Comparison of ENCODE assay signal across 8 cellular contexts in the genomic region with DNA sequence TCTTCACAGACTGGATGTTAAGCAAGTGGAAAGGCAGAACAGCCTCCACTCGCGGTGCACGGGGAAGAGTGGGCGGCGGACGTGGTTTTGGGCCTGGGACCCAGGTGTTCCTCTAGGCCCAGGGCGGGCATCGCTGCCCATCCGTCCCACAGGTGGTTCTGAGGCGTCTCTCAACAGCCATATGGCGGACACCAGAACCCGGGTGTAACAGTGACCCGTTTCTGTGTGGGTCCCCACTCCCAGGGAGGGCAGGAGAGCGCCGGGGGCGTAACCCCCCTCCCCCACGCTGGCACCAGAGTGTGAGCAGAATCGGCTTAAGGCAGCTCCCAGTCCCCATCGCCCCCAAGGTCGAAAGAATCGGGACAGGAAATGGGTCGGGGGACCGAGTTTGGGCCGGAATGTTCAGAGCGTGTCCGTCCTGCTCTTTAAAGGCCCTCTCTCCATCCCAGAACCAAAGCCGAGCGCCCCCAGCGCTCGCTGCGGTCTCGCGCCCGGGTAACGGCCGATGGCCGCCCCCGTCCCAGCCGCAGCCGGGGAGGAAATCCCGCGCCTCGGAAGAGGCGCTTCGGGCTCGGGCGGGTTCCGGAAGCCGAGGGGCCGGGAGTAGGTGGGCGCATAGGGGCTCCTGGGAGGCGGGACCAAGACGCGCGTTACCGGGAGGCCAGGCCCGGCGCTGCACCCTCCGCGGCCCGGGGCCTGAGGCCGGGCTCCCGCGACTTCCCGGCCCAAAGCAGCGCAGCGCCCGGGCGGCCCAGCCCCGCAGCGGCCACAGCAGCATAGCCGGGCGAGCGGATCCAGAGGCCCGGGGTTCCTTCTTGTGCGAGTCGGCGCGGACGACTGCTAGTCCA. TPM values are rescaled to one million over a fixed set of nuclear protein-coding genes. Genes with fewer than 3 reads are reported as not detected.
DNase-seq lines count a peak whose midpoint lies in the region; ATAC-seq and TF ChIP-seq lines count a peak whose summit lies in the region.

Gene TK2, minus strand, starts transcription at position 839 of the 848 bp plus-strand sequence. Its CDS starts 61 bp downstream, at position 778.

- intact Hi-C loops in testis (cut with DNase I; ENCODE audit: low total_unique reads), result no loop called here

- H3F3A ChIP-seq in SK-N-SH (replicated peaks; ENCODE audit: insufficient read depth), result peaks cover 3% of the 10 kb centered on the region

- H3K36me3 ChIP-seq in SK-N-SH (replicated peaks in 1 of 2; ENCODE audit: control insufficient read depth in 1 of 2, insufficient read depth in 2 of 2, low read length in 1 of 2) (peaks cover 0 to 5% of the 10 kb centered on the region in 2 experiments), neutrophil (no peaks in the 10 kb centered on the region), testis (ENCODE audit: low read depth, missing control alignments) (no peaks in the 10 kb centered on the region)

- H3K27ac ChIP-seq in SK-N-SH (ENCODE audit: low read depth in 2 of 2, low read length in 1 of 2), result peak within 1 kb of the TSS; percentile 66 to 86
- H3K27ac ChIP-seq in neutrophil, result peak within 1 kb of the TSS; percentile 98
- H3K27ac ChIP-seq in testis, result peak within 1 kb of the TSS; percentile 93 to 98

- peak within 1 kb of the TSS; percentile 75 for H2AFZ ChIP-seq in SK-N-SH (ENCODE audit: low read depth)

- H3K4me3 Mint-ChIP-seq in activated naive CD8-positive, alpha-beta T cell treated with anti-CD3 and anti-CD28 coated beads for 36 hours, result peak within 1 kb of the TSS; percentile 96

- peak; percentile 47 for TF ChIP-seq CTCF in SK-N-SH (IDR thresholded peaks at IDR 0.05)
- peak; percentile 42 for TF ChIP-seq CTCF in neutrophil (IDR thresholded peaks at IDR 0.05)
- TF ChIP-seq CTCF in testis (IDR thresholded peaks at IDR 0.05), result no peak

- H3K27me3 ChIP-seq in SK-N-SH (ENCODE audit: insufficient read depth) (no peaks in the 10 kb centered on the region), neutrophil (no peaks in the 10 kb centered on the region), testis (no peaks in the 10 kb centered on the region)

- CTCF ChIA-PET in SK-N-SH (lab: Yijun Ruan, JAX), result interaction anchor here (2.6 kb wide), 1 partner anchor 13 kb away, joined by 9 read pairs; no protein-coding TSS in a partner anchor

- H3K4me3 ChIP-seq in SK-N-SH (ENCODE audit: low read depth in 2 of 2, low read length in 1 of 2) (peak within 1 kb of the TSS; percentile 65 to 66), neutrophil (ENCODE audit: low read depth in 1 of 2, low read length in 1 of 2) (peak within 1 kb of the TSS; percentile 95 to 99), testis (peak within 1 kb of the TSS; percentile 75 to 82)

- peaks cover 19 to 27% of the 10 kb centered on the region in 2 experiments; a peak in 3 of 4 replicates for H3K4me1 ChIP-seq in SK-N-SH (ENCODE audit: control insufficient read depth in 1 of 2, insufficient read depth in 2 of 2, low read depth in 1 of 2, low read length in 1 of 2)
- H3K4me1 ChIP-seq in neutrophil (ENCODE audit: control insufficient read depth in 1 of 2, insufficient read depth in 1 of 2, low read depth in 1 of 2, low read length in 1 of 2), result peaks cover 69 to 72% of the 10 kb centered on the region in 2 experiments
- H3K4me1 ChIP-seq in testis, result peaks cover 27% of the 10 kb centered on the region

- DNase-seq in DMS53 (lab: John Stamatoyannopoulos, UW) (peak; percentile 73), SK-N-SH (peak; percentile 91), glomerular endothelial cell (ENCODE audit: extremely low read depth, low read depth, low spot score) (no peak), testis (peak; percentile 38)
- DNase-seq in activated naive CD8-positive, alpha-beta T cell treated with anti-CD3 and anti-CD28 coated beads for 36 hours, result peak; percentile 79

- no peaks in the 10 kb centered on the region for H3K9me2 ChIP-seq in SK-N-SH

- peak within 1 kb of the TSS; percentile 93 for H3K9ac ChIP-seq in SK-N-SH

- 68% methylated on average over 13 of the region's 80 CpGs for WGBS in SK-N-SH (ENCODE audit: low lambda C conversion rate)
- 0 to 3% methylated on average over 8 to 55 of the region's 80 CpGs for WGBS in testis, 2 donors

- H3K27ac Mint-ChIP-seq in activated naive CD8-positive, alpha-beta T cell treated with anti-CD3 and anti-CD28 coated beads for 36 hours, result peak within 1 kb of the TSS; percentile 82

- peak within 1 kb of the TSS; percentile 94 for H3K4me2 ChIP-seq in SK-N-SH

- no peak for TF ChIP-seq POLR2A in testis (IDR thresholded peaks at IDR 0.05)

- POLR2A ChIA-PET in SK-N-SH (lab: Yijun Ruan, JAX), result no interaction called here

- H3K9me3 ChIP-seq in SK-N-SH, result no peaks in the 10 kb centered on the region
- no peaks in the 10 kb centered on the region for H3K9me3 ChIP-seq in neutrophil
- H3K9me3 ChIP-seq in testis, result no peaks in the 10 kb centered on the region

- H3K9me3 Mint-ChIP-seq in activated naive CD8-positive, alpha-beta T cell treated with anti-CD3 and anti-CD28 coated beads for 36 hours, result peaks cover 2% of the 10 kb centered on the region

- peaks cover 18% of the 10 kb centered on the region for H3K36me3 Mint-ChIP-seq in activated naive CD8-positive, alpha-beta T cell treated with anti-CD3 and anti-CD28 coated beads for 36 hours

- no peak for TF ChIP-seq RAD21 in SK-N-SH (IDR thresholded peaks at IDR 0.05; ENCODE audit: low read length)

- no peak for TF ChIP-seq EP300 in SK-N-SH (IDR thresholded peaks at IDR 0.05; ENCODE audit: borderline replicate concordance in 1 of 2, low read depth in 1 of 2, low read length in 1 of 2)

- peaks cover 21% of the 10 kb centered on the region for H3K79me2 ChIP-seq in SK-N-SH (ENCODE audit: insufficient read depth)

- peaks cover 52% of the 10 kb centered on the region for H3K4me1 Mint-ChIP-seq in activated naive CD8-positive, alpha-beta T cell treated with anti-CD3 and anti-CD28 coated beads for 36 hours

- peak; percentile 43 for ATAC-seq in HG02885 (IDR thresholded peaks at IDR 0.05; ENCODE audit: poor library complexity, unreplicated experiment)
- no peak for ATAC-seq in GM19324 (IDR thresholded peaks at IDR 0.05; ENCODE audit: low FRiP score, unreplicated experiment)

- H4K20me1 ChIP-seq in SK-N-SH (ENCODE audit: insufficient read depth), result no peaks in the 10 kb centered on the region

- peaks cover 4% of the 10 kb centered on the region for H3K27me3 Mint-ChIP-seq in activated naive CD8-positive, alpha-beta T cell treated with anti-CD3 and anti-CD28 coated beads for 36 hours

TF ChIP-seq in SK-N-SH, 30 proteins besides CTCF, POLR2A, EP300 and RAD21 (continues in another document):
- no peak for TF ChIP-seq TEAD4 (IDR thresholded peaks at IDR 0.05; ENCODE audit: borderline replicate concordance, insufficient read depth)
- TF ChIP-seq POLR2AphosphoS5 (IDR thresholded peaks at IDR 0.05; ENCODE audit: low read depth, low read length), result peak; percentile 70; the same call in 1 of the 2 replicates
- no peak for TF ChIP-seq GATA2 (CRISPR knock-in tag; IDR thresholded peaks at IDR 0.05)
- TF ChIP-seq RCOR1 (IDR thresholded peaks at IDR 0.05; ENCODE audit: low read length), result no peak; the same call in 1 of the 2 replicates
- TF ChIP-seq SIN3A (IDR thresholded peaks at IDR 0.05; ENCODE audit: borderline replicate concordance, low read depth, low read length), result peak; percentile 41; the same call in 1 of the 2 replicates
- TF ChIP-seq, protein P1, sequence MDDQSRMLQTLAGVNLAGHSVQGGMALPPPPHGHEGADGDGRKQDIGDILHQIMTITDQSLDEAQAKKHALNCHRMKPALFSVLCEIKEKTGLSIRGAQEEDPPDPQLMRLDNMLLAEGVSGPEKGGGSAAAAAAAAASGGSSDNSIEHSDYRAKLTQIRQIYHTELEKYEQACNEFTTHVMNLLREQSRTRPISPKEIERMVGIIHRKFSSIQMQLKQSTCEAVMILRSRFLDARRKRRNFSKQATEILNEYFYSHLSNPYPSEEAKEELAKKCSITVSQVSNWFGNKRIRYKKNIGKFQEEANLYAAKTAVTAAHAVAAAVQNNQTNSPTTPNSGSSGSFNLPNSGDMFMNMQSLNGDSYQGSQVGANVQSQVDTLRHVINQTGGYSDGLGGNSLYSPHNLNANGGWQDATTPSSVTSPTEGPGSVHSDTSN (IDR thresholded peaks at IDR 0.05), result no peak
- no peak for TF ChIP-seq JUND (IDR thresholded peaks at IDR 0.05)
- no peak for TF ChIP-seq NFIC (IDR thresholded peaks at IDR 0.05; ENCODE audit: borderline replicate concordance)
- TF ChIP-seq USF2 (IDR thresholded peaks at IDR 0.05; ENCODE audit: borderline replicate concordance, low read depth, low read length), result no peak
- TF ChIP-seq, protein P2, sequence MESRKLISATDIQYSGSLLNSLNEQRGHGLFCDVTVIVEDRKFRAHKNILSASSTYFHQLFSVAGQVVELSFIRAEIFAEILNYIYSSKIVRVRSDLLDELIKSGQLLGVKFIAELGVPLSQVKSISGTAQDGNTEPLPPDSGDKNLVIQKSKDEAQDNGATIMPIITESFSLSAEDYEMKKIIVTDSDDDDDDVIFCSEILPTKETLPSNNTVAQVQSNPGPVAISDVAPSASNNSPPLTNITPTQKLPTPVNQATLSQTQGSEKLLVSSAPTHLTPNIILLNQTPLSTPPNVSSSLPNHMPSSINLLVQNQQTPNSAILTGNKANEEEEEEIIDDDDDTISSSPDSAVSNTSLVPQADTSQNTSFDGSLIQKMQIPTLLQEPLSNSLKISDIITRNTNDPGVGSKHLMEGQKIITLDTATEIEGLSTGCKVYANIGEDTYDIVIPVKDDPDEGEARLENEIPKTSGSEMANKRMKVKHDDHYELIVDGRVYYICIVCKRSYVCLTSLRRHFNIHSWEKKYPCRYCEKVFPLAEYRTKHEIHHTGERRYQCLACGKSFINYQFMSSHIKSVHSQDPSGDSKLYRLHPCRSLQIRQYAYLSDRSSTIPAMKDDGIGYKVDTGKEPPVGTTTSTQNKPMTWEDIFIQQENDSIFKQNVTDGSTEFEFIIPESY (IDR thresholded peaks at IDR 0.05; ENCODE audit: borderline replicate concordance, low read depth), result no peak
- TF ChIP-seq ELF1 (IDR thresholded peaks at IDR 0.05), result no peak; the same call in 1 of the 2 replicates

RNA-seq across cellular contexts. Expression of gene TK2, which starts in this region (rescaled TPM):
- polyA plus RNA-seq in SK-N-SH (2012; rRNA removed) (25.2 and 37.6 TPM in 2 replicates), testis (ENCODE audit: insufficient read depth, low read depth, low replicate concordance) (73.4 TPM)
- polyA plus RNA-seq in SK-N-SH (2012; cell fraction: cytosol; rRNA removed), result 27.7 and 28.2 TPM in 2 replicates
- 64.2 and 80.0 TPM in 2 replicates for polyA plus RNA-seq in SK-N-SH (2012; cell fraction: nucleus; rRNA removed)
- 1 to 10 TPM; 5.6 to 6.9 TPM for total RNA-seq in activated naive CD8-positive, alpha-beta T cell treated with anti-CD3 and anti-CD28 coated beads for 36 hours
- total RNA-seq in glomerular endothelial cell (24.7 and 46.4 TPM in 2 replicates), testis (10 to 100 TPM; 51.7 to 66.8 TPM)

Comparison
In these comparisons a context has a peak if more than half of its experiments do, and no peak if none do; other contexts are left out.
1. CTCF ChIP-seq: peak in SK-N-SH (single experiment) and neutrophil (single experiment); none in testis (0 of 3).
2. Peak in every context shown above with its lines, with median percentiles within 50 percentile points of each other: H3K27ac ChIP-seq and H3K4me3 ChIP-seq.